10 cellular contexts compared by ENCODE assay signal in the genomic region with DNA sequence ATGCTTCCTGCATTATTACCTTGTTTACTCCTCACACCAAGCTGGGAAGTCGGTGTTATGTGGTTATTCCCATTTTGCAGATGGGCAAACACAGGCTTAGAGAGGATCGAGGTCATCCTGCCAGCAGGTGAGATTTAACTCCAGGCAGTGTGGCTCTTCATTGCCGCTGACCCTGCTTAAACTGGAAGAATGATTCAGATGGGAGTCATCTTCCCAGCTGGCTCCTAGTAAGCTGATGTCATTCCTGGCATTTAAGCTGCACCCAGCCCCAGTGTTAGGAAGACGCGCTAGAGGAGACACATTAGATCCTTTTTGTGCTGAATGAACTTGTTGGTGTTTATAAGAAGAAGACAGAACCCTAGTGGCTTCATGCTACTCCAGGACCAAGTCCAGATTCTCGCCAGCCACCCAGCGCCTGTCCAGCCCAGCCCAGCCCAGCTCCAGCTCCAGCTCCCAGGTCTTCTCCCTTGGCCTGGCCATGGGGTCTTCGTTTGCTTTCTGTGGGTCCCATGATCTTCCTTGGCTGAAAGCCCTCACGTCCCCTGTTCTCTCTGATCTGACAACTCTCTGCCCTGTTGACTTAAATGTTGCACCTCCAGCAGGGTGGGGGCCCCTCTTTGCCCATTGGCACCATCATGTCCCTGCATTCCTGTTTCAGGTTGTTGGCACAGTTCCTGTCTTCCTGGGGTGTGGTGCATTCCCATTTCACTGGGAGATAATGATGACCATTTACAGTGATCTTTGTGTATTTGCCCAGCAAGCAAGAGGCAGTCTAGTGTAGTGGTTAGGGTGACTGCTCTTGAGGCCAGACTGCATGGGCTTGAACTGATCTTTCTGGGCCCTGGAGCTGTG. TPM values are rescaled to one million over a fixed set of nuclear protein-coding genes. Genes with fewer than 3 reads are reported as not detected.
DNase-seq lines count a peak whose midpoint lies in the region; ATAC-seq, FAIRE-seq and TF ChIP-seq lines count a peak whose summit lies in the region.
"Had no signal": no experiment of that assay in that cellular context is flagged by ENCODE, and none has a peak within 500 bp of the region (broad histone marks: within the 10 kb centered on the region; RNA-seq: fewer than 3 reads in every experiment).

No MANE protein-coding gene starts in this region.

- H3K4me3 Mint-ChIP-seq in chondrocyte (ENCODE audit: unreplicated experiment), result no peak overlapping the region
- H3K4me3 Mint-ChIP-seq: CD14-positive monocyte had no signal

- H3K27me3 Mint-ChIP-seq in chondrocyte (ENCODE audit: low read depth), result no peaks in the 10 kb centered on the region

- POLR2A ChIA-PET in A549 (lab: Yijun Ruan, JAX), result interaction anchor here (0.8 to 0.9 kb wide), 2 partner anchors 10 to 14 kb away, joined by 3 to 4 read pairs; a partner anchor contains a TSS

- H3K4me1 ChIP-seq in A549, result peaks cover 32% of the 10 kb centered on the region

- H3K4me2 ChIP-seq in A549, result peak overlapping the region; percentile 98

- ATAC-seq in A549 (peak; percentile 99 to 100), GM19467 (IDR thresholded peaks at IDR 0.05; ENCODE audit: unreplicated experiment) (no peak)

- TF ChIP-seq RAD21 in A549 (conservative IDR thresholded peaks at IDR 0.05 in 1 of 2, IDR thresholded peaks at IDR 0.05 in 1 of 2), result no peak

- TF ChIP-seq CTCF in A549 (IDR thresholded peaks at IDR 0.05), result no peak
- TF ChIP-seq CTCF in chondrocyte (IDR thresholded peaks at IDR 0.05), result no peak

- peak overlapping the region; percentile 91 for H3K27ac Mint-ChIP-seq in chondrocyte (ENCODE audit: unreplicated experiment)

- TF ChIP-seq EP300 in A549 (IDR thresholded peaks at IDR 0.05), result no peak

- WGBS in A549 (ENCODE audit: missing lambda C conversion rate), result 4% methylated on average over 9 of the region's 9 CpGs

- peaks cover 22% of the 10 kb centered on the region for H3K4me1 Mint-ChIP-seq in chondrocyte (ENCODE audit: low read depth)
- H3K4me1 Mint-ChIP-seq: CD14-positive monocyte had no signal

- DNase-seq in A549 (ENCODE audit: low read depth in 1 of 2, low spot score in 1 of 2) (peak; percentile 66 to 84), LHCN-M2 (ENCODE audit: low read depth) (peak; percentile 96), chondrocyte (ENCODE audit: low spot score) (no peak), lung microvascular endothelial cell (ENCODE audit: low read depth in 2 of 2) (peak; percentile 55 to 95), ureter (ENCODE audit: low spot score) (no peak), GM19238 (ENCODE audit: insufficient read length, low spot score) (no peak)
- DNase-seq in stimulated activated CD8-positive, alpha-beta memory T cell treated with anti-CD3 and anti-CD28 coated beads, Interleukin-4, amount 100 ng/mL, for 48 hours, result no peak
- DNase-seq: activated T-cell treated with anti-CD3 and anti-CD28 coated beads for 4 hours had no signal

- FAIRE-seq in A549 (lab: Jason Lieb, UNC), result no peak

- H3K36me3 Mint-ChIP-seq in chondrocyte (ENCODE audit: low read depth), result no peaks in the 10 kb centered on the region

- peak overlapping the region; percentile 36; the same call in 2 of the 3 replicates for H3K4me3 ChIP-seq in A549

- H3K9me3 Mint-ChIP-seq in chondrocyte (ENCODE audit: low read depth), result peaks cover 4% of the 10 kb centered on the region

- CTCF ChIA-PET in A549 (lab: Yijun Ruan, JAX), result interaction anchor here (0.8 to 1.2 kb wide), 4 partner anchors 15 to 589 kb away, joined by 3 to 6 read pairs (median 4); no protein-coding TSS in a partner anchor

- TF ChIP-seq POLR2A in A549 (IDR thresholded peaks at IDR 0.05; ENCODE audit: low read length), result no peak

- no peaks in the 10 kb centered on the region for H3K9me3 ChIP-seq in A549

- peak overlapping the region; percentile 81 to 86 for H3K27ac ChIP-seq in A549

TF ChIP-seq in A549, 52 proteins besides CTCF, POLR2A, EP300 and RAD21:
- no peak for TF ChIP-seq FOSB (CRISPR knock-in tag; IDR thresholded peaks at IDR 0.05)
- TF ChIP-seq, protein P1, sequence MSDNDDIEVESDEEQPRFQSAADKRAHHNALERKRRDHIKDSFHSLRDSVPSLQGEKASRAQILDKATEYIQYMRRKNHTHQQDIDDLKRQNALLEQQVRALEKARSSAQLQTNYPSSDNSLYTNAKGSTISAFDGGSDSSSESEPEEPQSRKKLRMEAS (IDR thresholded peaks at IDR 0.05), result peak; percentile 41; the same call in 1 of the 2 replicates
- no peak for TF ChIP-seq SMC3 (IDR thresholded peaks at IDR 0.05)
- TF ChIP-seq JUN (IDR thresholded peaks at IDR 0.05), result 0 out of 5 replicates have a peak, but pooled peaks of 1 of the 2 experiments have one; percentile 46
- peak; percentile 67 for TF ChIP-seq MAFK (IDR thresholded peaks at IDR 0.05; ENCODE audit: partially characterized antibody)
- TF ChIP-seq RCOR1 (IDR thresholded peaks at IDR 0.05; ENCODE audit: low read depth, low read length), result 0 out of 2 replicates have a peak, but pooled peaks have one; percentile 23
- no peak for TF ChIP-seq RNF2 (IDR thresholded peaks at IDR 0.05; ENCODE audit: borderline replicate concordance, low read depth)
- TF ChIP-seq MYC (IDR thresholded peaks at IDR 0.05; ENCODE audit: borderline replicate concordance, low read length), result no peak
- TF ChIP-seq GATA3 (IDR thresholded peaks at IDR 0.05; ENCODE audit: borderline replicate concordance), result peak; percentile 46; the same call in 1 of the 2 replicates
- peak; percentile 85; the same call in 1 of the 2 replicates for TF ChIP-seq ESRRA (IDR thresholded peaks at IDR 0.05; ENCODE audit: borderline replicate concordance, low read length)
- TF ChIP-seq KDM5A (IDR thresholded peaks at IDR 0.05), result no peak
- TF ChIP-seq JUNB (IDR thresholded peaks at IDR 0.05), result peak; percentile 76
- no peak for TF ChIP-seq SREBF2 (IDR thresholded peaks at IDR 0.05)
- no peak for TF ChIP-seq RARB (CRISPR knock-in tag; IDR thresholded peaks at IDR 0.05)
- TF ChIP-seq PHF8 (IDR thresholded peaks at IDR 0.05; ENCODE audit: borderline replicate concordance, low read depth), result no peak
- TF ChIP-seq FOSL2 (IDR thresholded peaks at IDR 0.05), result peak; percentile 86
- TF ChIP-seq FOSL2 (CRISPR knock-in tag; IDR thresholded peaks at IDR 0.05), result peak; percentile 90
- TF ChIP-seq, protein P2, sequence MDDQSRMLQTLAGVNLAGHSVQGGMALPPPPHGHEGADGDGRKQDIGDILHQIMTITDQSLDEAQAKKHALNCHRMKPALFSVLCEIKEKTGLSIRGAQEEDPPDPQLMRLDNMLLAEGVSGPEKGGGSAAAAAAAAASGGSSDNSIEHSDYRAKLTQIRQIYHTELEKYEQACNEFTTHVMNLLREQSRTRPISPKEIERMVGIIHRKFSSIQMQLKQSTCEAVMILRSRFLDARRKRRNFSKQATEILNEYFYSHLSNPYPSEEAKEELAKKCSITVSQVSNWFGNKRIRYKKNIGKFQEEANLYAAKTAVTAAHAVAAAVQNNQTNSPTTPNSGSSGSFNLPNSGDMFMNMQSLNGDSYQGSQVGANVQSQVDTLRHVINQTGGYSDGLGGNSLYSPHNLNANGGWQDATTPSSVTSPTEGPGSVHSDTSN (IDR thresholded peaks at IDR 0.05), result peak; percentile 73; the same call in 1 of the 2 replicates

RNA-seq across cellular contexts. Expression of a gene that starts 13.6 kb away (rescaled TPM):
- polyA plus RNA-seq in A549 (2011; rRNA removed) (33.1 and 33.5 TPM in 2 replicates), A549 (2017; fragmentation: RNase III; extraction: RNeasy Plus Mini Kit Qiagen cat#74134 plus additional on column Dnase treatment) (27.4 to 33.0 TPM (median 28.3 TPM) in 3 replicates)
- 64.9 and 65.8 TPM in 2 replicates for polyA plus RNA-seq in A549 (2012; cell fraction: cytosol; rRNA removed)
- 30.9 and 35.4 TPM in 2 replicates for polyA plus RNA-seq in A549 (2012; cell fraction: nucleus; rRNA removed)
- 19.5 and 21.9 TPM in 2 replicates for polyA minus RNA-seq in A549 (2011; rRNA and poly(A)+ RNA removed)
- total RNA-seq in LHCN-M2 (2014; rRNA removed) (51.7 and 60.7 TPM in 2 replicates), chondrocyte (21.2 to 35.6 TPM (median 33.6 TPM) in 3 replicates), lung microvascular endothelial cell (20.8 and 25.3 TPM in 2 replicates), ureter (24.4 TPM)
- 42.2 TPM for polyA plus RNA-seq in LHCN-M2 (2012)

Comparison
In these comparisons a context has a peak if more than half of its experiments do, and no peak if none do; other contexts are left out.
1. DNase-seq: peak in A549 (2 of 2), LHCN-M2 (single experiment) and lung microvascular endothelial cell (2 of 2); none in chondrocyte (single experiment), stimulated activated CD8-positive, alpha-beta memory T cell treated with anti-CD3 and anti-CD28 coated beads, Interleukin-4, amount 100 ng/mL, for 48 hours (single experiment), ureter (single experiment) and GM19238 (single experiment).